In genomic region chr18:21600526-21601410, GRCh38 we compare ENCODE assay signal across 1 cellular context.
A peak's percentile ranks its signal among the peaks of the same experiment; 100 is the strongest.
TF ChIP-seq lines count a peak whose summit lies in the region.

Gene ESCO1 (minus strand): TSS chr18:21600704. CDS start chr18:21574843, 25,861 bp downstream.

TF ChIP-seq in WTC11, 78 proteins besides CTCF, POLR2A, EP300 and RAD21 (continued from another document):
- no peak for TF ChIP-seq ATF6 (CRISPR knock-in tag; IDR thresholded peaks at IDR 0.05)
- peak; percentile 49; the same call in 1 of the 2 replicates for TF ChIP-seq SP1 (CRISPR knock-in tag; conservative IDR thresholded peaks at IDR 0.05)
- peak; percentile 76 for TF ChIP-seq CREM (CRISPR knock-in tag; IDR thresholded peaks at IDR 0.05)
- no peak for TF ChIP-seq PREB (CRISPR knock-in tag; IDR thresholded peaks at IDR 0.05; ENCODE audit: borderline replicate concordance)
- peak; percentile 6; the same call in 1 of the 2 replicates for TF ChIP-seq PRDM15 (CRISPR knock-in tag; IDR thresholded peaks at IDR 0.05)
- TF ChIP-seq GTF2I (CRISPR knock-in tag; conservative IDR thresholded peaks at IDR 0.05) = no peak
- peak; percentile 88 for TF ChIP-seq E2F5 (CRISPR knock-in tag; IDR thresholded peaks at IDR 0.05)
- peak; percentile 21; the same call in 1 of the 2 replicates for TF ChIP-seq JUN (CRISPR knock-in tag; IDR thresholded peaks at IDR 0.05)
- no peak for TF ChIP-seq ZBTB21 (CRISPR knock-in tag; IDR thresholded peaks at IDR 0.05; ENCODE audit: borderline replicate concordance)
- no peak for TF ChIP-seq ZNF219 (CRISPR knock-in tag; IDR thresholded peaks at IDR 0.05; ENCODE audit: borderline replicate concordance)
- no peak for TF ChIP-seq JAZF1 (CRISPR knock-in tag; IDR thresholded peaks at IDR 0.05)
- no peak for TF ChIP-seq IRF1 (CRISPR knock-in tag; IDR thresholded peaks at IDR 0.05)
- peak; percentile 98 for TF ChIP-seq HMGXB4 (CRISPR knock-in tag; IDR thresholded peaks at IDR 0.05)
- peak; percentile 72 for TF ChIP-seq NFE2L1 (CRISPR knock-in tag; IDR thresholded peaks at IDR 0.05)
- TF ChIP-seq PRRX2 (CRISPR knock-in tag; IDR thresholded peaks at IDR 0.05) = no peak
- 0 out of 2 replicates have a peak, but pooled peaks have one; percentile 35 for TF ChIP-seq ZNF671 (CRISPR knock-in tag; IDR thresholded peaks at IDR 0.05)
- TF ChIP-seq TEAD1 (CRISPR knock-in tag; IDR thresholded peaks at IDR 0.05) = peak; percentile 88; the same call in 1 of the 2 replicates
- 0 out of 2 replicates have a peak, but pooled peaks have one; percentile 80 for TF ChIP-seq FOXP4 (CRISPR knock-in tag; IDR thresholded peaks at IDR 0.05)
- peak; percentile 82; the same call in 1 of the 2 replicates for TF ChIP-seq USF1 (CRISPR knock-in tag; IDR thresholded peaks at IDR 0.05)
- TF ChIP-seq ZBTB43 (CRISPR knock-in tag; IDR thresholded peaks at IDR 0.05) = no peak
- peak; percentile 63; the same call in 1 of the 2 replicates for TF ChIP-seq CREB1 (CRISPR knock-in tag; IDR thresholded peaks at IDR 0.05)
- no peak for TF ChIP-seq E2F4 (CRISPR knock-in tag; IDR thresholded peaks at IDR 0.05; ENCODE audit: borderline replicate concordance, low read depth)
- TF ChIP-seq TP53 (CRISPR knock-in tag; IDR thresholded peaks at IDR 0.05) = no peak
- TF ChIP-seq ETV6 (CRISPR knock-in tag; IDR thresholded peaks at IDR 0.05) = peak; percentile 94
- peak; percentile 20; the same call in 1 of the 2 replicates for TF ChIP-seq HMGA2 (CRISPR knock-in tag; IDR thresholded peaks at IDR 0.05)
- TF ChIP-seq ZNF423 (CRISPR knock-in tag; IDR thresholded peaks at IDR 0.05) = peak; percentile 60; the same call in 1 of the 2 replicates
- TF ChIP-seq ESRRA (CRISPR knock-in tag; IDR thresholded peaks at IDR 0.05; ENCODE audit: borderline replicate concordance) = peak; percentile 81; the same call in 1 of the 2 replicates
